ENCODE assay signal across 10 cellular contexts in the genomic region with DNA sequence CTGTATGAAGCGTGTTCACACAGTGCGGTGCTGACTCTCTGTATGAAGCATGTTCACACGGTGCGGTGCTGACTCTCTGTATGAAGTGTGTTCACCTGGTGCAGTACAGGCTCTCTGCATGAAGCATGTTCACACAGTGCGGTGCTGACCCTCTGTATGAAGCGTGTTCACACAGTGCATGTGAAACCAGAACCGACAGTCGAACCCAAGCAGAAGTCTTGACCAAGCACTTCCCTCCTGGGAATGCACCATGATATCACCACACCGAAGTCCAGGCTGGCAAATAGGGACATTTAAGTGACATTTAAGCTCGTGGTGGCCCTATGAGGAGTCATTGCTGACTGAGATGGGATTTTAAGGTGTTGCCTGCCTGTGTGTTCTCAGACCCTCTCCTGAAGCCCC. TPM values are rescaled to one million over a fixed set of nuclear protein-coding genes. Genes with fewer than 3 reads are reported as not detected.
DNase-seq lines count a peak whose midpoint lies in the region; ATAC-seq and TF ChIP-seq lines count a peak whose summit lies in the region.
"Had no signal": no experiment of that assay in that cellular context is flagged by ENCODE, and none has a peak within 500 bp of the region (broad histone marks: within the 10 kb centered on the region; RNA-seq: fewer than 3 reads in every experiment).

No MANE protein-coding gene starts in this region.

- no peaks in the 10 kb centered on the region for H3K79me1 ChIP-seq in mesendoderm (ENCODE audit: low read length)

- CTCF ChIA-PET in A673 (lab: Charles Lee) (no interaction called here), Caco-2 (lab: Charles Lee) (no interaction called here)

- no CpG with 5 or more reads among the region's 10 CpGs for WGBS in mesendoderm (ENCODE audit: extremely low coverage, insufficient coverage, low lambda C conversion rate)
- WGBS in tibial nerve, 2 donors, result 82% methylated on average over 10 of the region's 10 CpGs

- ATAC-seq in activated CD4-positive, CD25-positive, alpha-beta regulatory T cell treated with anti-CD3 and anti-CD28 coated beads, Interleukin-2, amount 50 U/mL, for 24 hours, result no peak

- H2AK5ac ChIP-seq in mesendoderm (ENCODE audit: low read length), result peak overlapping the region; percentile 53

- H3K4me3 ChIP-seq in A673 (ENCODE audit: low read depth, low read length, poor library complexity, severe bottlenecking) (no peak overlapping the region), Caco-2 (ENCODE audit: low read depth, low read length) (no peak overlapping the region), mesendoderm (ENCODE audit: low read length) (no peak overlapping the region), tibial nerve (no peak overlapping the region)

- H3K79me2 ChIP-seq in mesendoderm (ENCODE audit: control insufficient read depth, insufficient read depth, low read length), result no peaks in the 10 kb centered on the region

- no peaks in the 10 kb centered on the region for H3K27me3 Mint-ChIP-seq in Caco-2 (ENCODE audit: insufficient read depth, unreplicated experiment)
- no peaks in the 10 kb centered on the region for H3K27me3 Mint-ChIP-seq in activated T-helper 1 cell treated with anti-CD3 and anti-CD28 coated beads, Interleukin-12 subunit alpha, Interleukin-12 subunit beta, Interleukin-2, Interleukin-4 antibody, amounts not matched to agents 30 ng/mL and 10 ng/mL and 1 ng/mL, durations not matched to agents 14 hours and 24 hours and 36 hours (ENCODE audit: insufficient read depth)

- H4K8ac ChIP-seq in mesendoderm (ENCODE audit: low read depth, low read length), result no peak overlapping the region

- H3K23ac ChIP-seq in mesendoderm (ENCODE audit: low read length), result no peak overlapping the region

- H3K9ac ChIP-seq in mesendoderm (ENCODE audit: low read length), result no peak overlapping the region

- H3K4me1 Mint-ChIP-seq in Caco-2 (ENCODE audit: low read depth, unreplicated experiment), result peaks cover 7% of the 10 kb centered on the region
- H3K4me1 Mint-ChIP-seq in activated T-helper 1 cell treated with anti-CD3 and anti-CD28 coated beads, Interleukin-12 subunit alpha, Interleukin-12 subunit beta, Interleukin-2, Interleukin-4 antibody, amounts not matched to agents 30 ng/mL and 10 ng/mL and 1 ng/mL, durations not matched to agents 14 hours and 24 hours and 36 hours (ENCODE audit: low read depth), result peaks cover 75% of the 10 kb centered on the region

- H3K27ac ChIP-seq in A673 (ENCODE audit: low read depth, low read length, poor library complexity, severe bottlenecking) (peak overlapping the region; percentile 96), mesendoderm (ENCODE audit: low read depth, low read length) (no peak overlapping the region), tibial nerve (peak overlapping the region in 2 of 4 donors; percentile 69 to 81)

- H3K18ac ChIP-seq in mesendoderm (ENCODE audit: low read length), result peak overlapping the region; percentile 88

- H3K4me3 Mint-ChIP-seq in Caco-2 (ENCODE audit: unreplicated experiment), result no peak overlapping the region
- H3K4me3 Mint-ChIP-seq in activated T-helper 1 cell treated with anti-CD3 and anti-CD28 coated beads, Interleukin-12 subunit alpha, Interleukin-12 subunit beta, Interleukin-2, Interleukin-4 antibody, amounts not matched to agents 30 ng/mL and 10 ng/mL and 1 ng/mL, durations not matched to agents 14 hours and 24 hours and 36 hours, result no peak overlapping the region

- no peaks in the 10 kb centered on the region for H3K9me3 Mint-ChIP-seq in Caco-2 (ENCODE audit: unreplicated experiment)
- H3K9me3 Mint-ChIP-seq in activated T-helper 1 cell treated with anti-CD3 and anti-CD28 coated beads, Interleukin-12 subunit alpha, Interleukin-12 subunit beta, Interleukin-2, Interleukin-4 antibody, amounts not matched to agents 30 ng/mL and 10 ng/mL and 1 ng/mL, durations not matched to agents 14 hours and 24 hours and 36 hours, result peaks cover 6% of the 10 kb centered on the region

- peak overlapping the region; percentile 68 for H3K56ac ChIP-seq in mesendoderm (ENCODE audit: low read length)

- no peak for TF ChIP-seq EP300 in tibial nerve (IDR thresholded peaks at IDR 0.05)

- H3K27me3 ChIP-seq in A673 (replicated peaks; ENCODE audit: insufficient read depth, low read depth, low read length, poor library complexity) (no peaks in the 10 kb centered on the region), Caco-2 (replicated peaks; ENCODE audit: control insufficient read depth, insufficient read depth, low read length) (no peaks in the 10 kb centered on the region), mesendoderm (ENCODE audit: insufficient read depth, low read length, poor library complexity) (no peaks in the 10 kb centered on the region), tibial nerve (no peaks in the 10 kb centered on the region)
- H3K27me3 ChIP-seq: pancreas had no signal

- no peak overlapping the region for H2BK120ac ChIP-seq in mesendoderm (ENCODE audit: low read depth, low read length)

- BruUV-seq in A673 (replicated peaks; lab: Mats Ljungman, UMichigan), result no TSS peak
- BruUV-seq in Caco-2 (replicated peaks; lab: Mats Ljungman, UMichigan), result no TSS peak

- H4K5ac ChIP-seq in mesendoderm (ENCODE audit: low read length), result no peak overlapping the region

- POLR2A ChIA-PET in A673 (lab: Charles Lee; ENCODE audit: low non-redundant PET) (interaction anchor here (0.9 kb wide), 1 partner anchor 125 kb away, joined by 7 read pairs; no protein-coding TSS in a partner anchor), Caco-2 (lab: Charles Lee) (no interaction called here)

- intact Hi-C loops in A673 (cut with micrococcal nuclease; ENCODE audit: unreplicated experiment) (loop anchor here (5.0 kb wide), 1 partner anchor 199 kb away; no protein-coding TSS in a partner anchor), Caco-2 (cut with micrococcal nuclease; ENCODE audit: unreplicated experiment) (no loop called here), posterior vena cava (cut with DNase I) (loop anchor here in 1 of 2 donors (10.0 kb wide), 1 partner anchor 82 kb away; no protein-coding TSS in a partner anchor)
- intact Hi-C loops in activated T-helper 1 cell treated with anti-CD3 and anti-CD28 coated beads, Interleukin-12 subunit alpha, Interleukin-12 subunit beta, Interleukin-2, Interleukin-4 antibody, amounts not matched to agents 30 ng/mL and 10 ng/mL and 1 ng/mL, durations not matched to agents 14 hours and 24 hours and 36 hours (cut with micrococcal nuclease), result no loop called here

- no peaks in the 10 kb centered on the region for H3K9me3 ChIP-seq in A673 (ENCODE audit: low read depth, low read length, poor library complexity, severe bottlenecking)
- H3K9me3 ChIP-seq in Caco-2, result no peaks in the 10 kb centered on the region
- H3K9me3 ChIP-seq in tibial nerve, result no peaks in the 10 kb centered on the region
- H3K9me3 ChIP-seq: pancreas had no signal

- no peaks in the 10 kb centered on the region for H3K36me3 Mint-ChIP-seq in Caco-2 (ENCODE audit: insufficient read depth, unreplicated experiment)
- H3K36me3 Mint-ChIP-seq in activated T-helper 1 cell treated with anti-CD3 and anti-CD28 coated beads, Interleukin-12 subunit alpha, Interleukin-12 subunit beta, Interleukin-2, Interleukin-4 antibody, amounts not matched to agents 30 ng/mL and 10 ng/mL and 1 ng/mL, durations not matched to agents 14 hours and 24 hours and 36 hours (ENCODE audit: low read depth), result peaks cover 4% of the 10 kb centered on the region

- H2BK5ac ChIP-seq in mesendoderm (ENCODE audit: low read length), result peak overlapping the region; percentile 20

- TF ChIP-seq POLR2A in tibial nerve (IDR thresholded peaks at IDR 0.05), result no peak

- DNase-seq in A673 (ENCODE audit: low spot score), result no peak
- DNase-seq in Caco-2, result no peak
- DNase-seq in activated T-helper 1 cell treated with anti-CD3 and anti-CD28 coated beads, Interleukin-12 subunit alpha, Interleukin-12 subunit beta, Interleukin-2, Interleukin-4 antibody, amounts not matched to agents 30 ng/mL and 10 ng/mL and 1 ng/mL, durations not matched to agents 14 hours and 24 hours and 36 hours (ENCODE audit: low spot score), result no peak
- peak; percentile 57 for DNase-seq in mesendoderm
- DNase-seq in tibial nerve (ENCODE audit: low spot score in 2 of 2), result no peak
- DNase-seq in globus pallidus (ENCODE audit: low spot score), result no peak
- DNase-seq in posterior vena cava (ENCODE audit: low spot score), result no peak
- DNase-seq: NCI-H2081 treated with DMSO at 0.1 percent for 48 hours had no signal

- peak overlapping the region; percentile 96 for H3K4ac ChIP-seq in mesendoderm (ENCODE audit: low read depth, low read length)

- H3K27ac Mint-ChIP-seq in Caco-2 (ENCODE audit: unreplicated experiment), result peak overlapping the region; percentile 50
- H3K27ac Mint-ChIP-seq in activated T-helper 1 cell treated with anti-CD3 and anti-CD28 coated beads, Interleukin-12 subunit alpha, Interleukin-12 subunit beta, Interleukin-2, Interleukin-4 antibody, amounts not matched to agents 30 ng/mL and 10 ng/mL and 1 ng/mL, durations not matched to agents 14 hours and 24 hours and 36 hours, result peak overlapping the region; percentile 87

- H3K4me1 ChIP-seq in A673 (ENCODE audit: insufficient read depth, low read length, poor library complexity, severe bottlenecking), result peaks cover 36% of the 10 kb centered on the region
- peaks cover 33% of the 10 kb centered on the region for H3K4me1 ChIP-seq in Caco-2
- H3K4me1 ChIP-seq in mesendoderm (ENCODE audit: control insufficient read depth, low read depth, low read length), result peaks cover 25% of the 10 kb centered on the region
- H3K4me1 ChIP-seq in tibial nerve, result peaks cover 0 to 46% (median 21%) of the 10 kb centered on the region in 4 donors

- no peak overlapping the region for H2BK15ac ChIP-seq in mesendoderm (replicated peaks; ENCODE audit: low read depth)

- H3K36me3 ChIP-seq in A673 (ENCODE audit: insufficient read depth, low read length, poor library complexity, severe bottlenecking) (no peaks in the 10 kb centered on the region), Caco-2 (ENCODE audit: control insufficient read depth, insufficient read depth, low read length) (no peaks in the 10 kb centered on the region), mesendoderm (ENCODE audit: control insufficient read depth, insufficient read depth, low read length) (no peaks in the 10 kb centered on the region), tibial nerve (no peaks in the 10 kb centered on the region)
- H3K36me3 ChIP-seq: pancreas had no signal

- H3K4me2 ChIP-seq in mesendoderm (ENCODE audit: low read length), result no peak overlapping the region

- TF ChIP-seq CTCF in A673 (conservative IDR thresholded peaks at IDR 0.05; ENCODE audit: low read depth, low read length) (no peak), Caco-2 (IDR thresholded peaks at IDR 0.05; ENCODE audit: insufficient read depth in 1 of 2, low read depth in 1 of 2, low read length in 1 of 2, severe bottlenecking in 1 of 2, unreplicated experiment in 1 of 2) (no peak), tibial nerve (IDR thresholded peaks at IDR 0.05) (no peak)

RNA-seq across cellular contexts. Expression of gene SERPINB1, which starts 11.3 kb away (rescaled TPM):
- total RNA-seq in A673 (2021) (1.3 and 1.9 TPM in 2 replicates), Caco-2 (2022) (75.6 and 81.9 TPM in 2 replicates), tibial nerve (10 to 100 TPM; 21.3 to 29.0 (median 23.1) TPM), posterior vena cava (10 to 100 TPM; 30.8 to 44.0 TPM)
- total RNA-seq in activated T-helper 1 cell treated with anti-CD3 and anti-CD28 coated beads, Interleukin-12 subunit alpha, Interleukin-12 subunit beta, Interleukin-2, Interleukin-4 antibody, amounts not matched to agents 30 ng/mL and 10 ng/mL and 1 ng/mL, durations not matched to agents 14 hours and 24 hours and 36 hours, result 79.5 and 80.1 TPM in 2 replicates
- 13.7 TPM for polyA plus RNA-seq in mesendoderm (2013, experiment 1 of 2)
- polyA plus RNA-seq in mesendoderm (2013, experiment 2 of 2), result 12.7 TPM

RNA-seq across cellular contexts. Expression of gene SERPINB9, which starts 50.2 kb away (rescaled TPM):
- total RNA-seq in A673 (2021) (4.1 and 4.2 TPM in 2 replicates), Caco-2 (2022) (3.1 and 3.5 TPM in 2 replicates), tibial nerve (10 to 100 TPM; 17.1 to 54.4 (median 35.8) TPM), posterior vena cava (10 to 100 TPM in 1 of 2 donors, 1 to 10 TPM in 1; 9.9 to 12.8 TPM)
- total RNA-seq in activated T-helper 1 cell treated with anti-CD3 and anti-CD28 coated beads, Interleukin-12 subunit alpha, Interleukin-12 subunit beta, Interleukin-2, Interleukin-4 antibody, amounts not matched to agents 30 ng/mL and 10 ng/mL and 1 ng/mL, durations not matched to agents 14 hours and 24 hours and 36 hours, result 86.8 and 87.2 TPM in 2 replicates
- 281 TPM for polyA plus RNA-seq in mesendoderm (2013, experiment 1 of 2)
- polyA plus RNA-seq in mesendoderm (2013, experiment 2 of 2), result 280 TPM
